In the genomic region with DNA sequence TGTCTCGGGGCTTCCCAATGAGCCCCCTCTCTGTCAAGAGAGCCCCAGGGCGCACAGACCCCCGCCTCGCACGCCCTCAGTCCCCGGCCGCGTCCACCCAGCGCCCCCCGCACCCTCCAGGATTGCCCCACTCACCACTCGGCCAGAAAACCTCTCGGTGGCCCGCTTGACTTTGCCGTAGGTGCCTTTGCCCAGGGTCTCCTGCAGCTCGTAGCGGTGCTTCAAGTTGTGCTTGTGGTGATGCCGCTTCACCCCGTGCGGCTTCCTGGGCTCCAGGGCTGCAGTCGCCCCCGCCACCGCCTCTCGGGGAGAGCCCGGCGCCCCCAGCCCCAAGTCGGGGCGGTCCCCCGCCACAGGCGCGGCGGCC, we compare ENCODE assay signal across 8 cellular contexts. TPM values are rescaled to one million over a fixed set of nuclear protein-coding genes. Genes with fewer than 3 reads are reported as not detected.
DNase-seq lines count a peak whose midpoint lies in the region.

No MANE protein-coding gene starts in this region.

- intact Hi-C loops in activated naive CD4-positive, alpha-beta T cell treated with anti-CD3 and anti-CD28 coated beads for 36 hours (cut with micrococcal nuclease) = loop anchor here (5.0 to 10.0 kb wide), 2 partner anchors 144 to 1933 kb away; no protein-coding TSS in a partner anchor

- WGBS in thymus = 3% methylated on average over 31 of the region's 31 CpGs

- peaks cover 3% of the 10 kb centered on the region for H3K4me1 Mint-ChIP-seq in activated naive CD4-positive, alpha-beta T cell treated with anti-CD3 and anti-CD28 coated beads for 36 hours (ENCODE audit: low read depth)
- peaks cover 3% of the 10 kb centered on the region for H3K4me1 Mint-ChIP-seq in activated CD4-positive, alpha-beta T cell treated with anti-CD3 and anti-CD28 coated beads, Interleukin-2, amount 10 ng/mL, durations not matched to agents 7 days and 5 days

- H3K4me3 ChIP-seq in thymus (ENCODE audit: low read length) = peak overlapping the region; percentile 52

- CTCF ChIA-PET in activated naive CD4-positive, alpha-beta T cell treated with anti-CD3 and anti-CD28 coated beads for 36 hours (lab: Charles Lee) = interaction anchor here (0.8 to 7.2 kb wide), 3 partner anchors 16 to 717 kb away, joined by 3 to 41 read pairs (median 3); no protein-coding TSS in a partner anchor
- CTCF ChIA-PET in activated CD4-positive, alpha-beta T cell treated with anti-CD3 and anti-CD28 coated beads, Interleukin-2, amount 10 ng/mL, durations not matched to agents 7 days and 5 days (lab: Charles Lee) = no interaction called here

- POLR2A ChIA-PET in activated CD4-positive, alpha-beta T cell treated with anti-CD3 and anti-CD28 coated beads, Interleukin-2, amount 10 ng/mL, durations not matched to agents 7 days and 5 days (lab: Charles Lee) = no interaction called here

- no peaks in the 10 kb centered on the region for H3K4me1 ChIP-seq in thymus (ENCODE audit: control insufficient read depth, insufficient read depth, low read length)

- DNase-seq in activated naive CD4-positive, alpha-beta T cell treated with anti-CD3 and anti-CD28 coated beads for 36 hours = peak; percentile 10
- no peak for DNase-seq in activated naive CD4-positive, alpha-beta T cell treated with Interleukin-2 at 50 U/mL for 16 hours
- peak; percentile 38 for DNase-seq in kidney tubule cell (ENCODE audit: low spot score)
- no peak for DNase-seq in NCI-H187 treated with DMSO at 0.1 percent for 48 hours (lab: John Stamatoyannopoulos, UW)
- DNase-seq in activated CD4-positive, alpha-beta T cell treated with anti-CD3 and anti-CD28 coated beads, Interleukin-2, amount 10 ng/mL, durations not matched to agents 7 days and 5 days = no peak
- no peak for DNase-seq in A172 (ENCODE audit: low spot score)

- no peaks in the 10 kb centered on the region for H3K36me3 Mint-ChIP-seq in activated naive CD4-positive, alpha-beta T cell treated with anti-CD3 and anti-CD28 coated beads for 36 hours (ENCODE audit: low read depth)
- no peaks in the 10 kb centered on the region for H3K36me3 Mint-ChIP-seq in activated CD4-positive, alpha-beta T cell treated with anti-CD3 and anti-CD28 coated beads, Interleukin-2, amount 10 ng/mL, durations not matched to agents 7 days and 5 days (ENCODE audit: low read depth)

- no peaks in the 10 kb centered on the region for H3K36me3 ChIP-seq in thymus (ENCODE audit: control insufficient read depth, insufficient read depth)

- H3K27me3 Mint-ChIP-seq in activated naive CD4-positive, alpha-beta T cell treated with anti-CD3 and anti-CD28 coated beads for 36 hours (ENCODE audit: low read depth) = peaks cover 67% of the 10 kb centered on the region
- peaks cover 65% of the 10 kb centered on the region for H3K27me3 Mint-ChIP-seq in activated CD4-positive, alpha-beta T cell treated with anti-CD3 and anti-CD28 coated beads, Interleukin-2, amount 10 ng/mL, durations not matched to agents 7 days and 5 days

- peaks cover 1% of the 10 kb centered on the region for H3K9me3 ChIP-seq in thymus (ENCODE audit: control insufficient read depth)

- H3K27ac ChIP-seq in angular gyrus (ENCODE audit: low read depth, low read length) (peak overlapping the region; percentile 92), thymus (ENCODE audit: low read depth) (peak overlapping the region; percentile 52)

- H3K27ac Mint-ChIP-seq in activated naive CD4-positive, alpha-beta T cell treated with anti-CD3 and anti-CD28 coated beads for 36 hours = no peak overlapping the region
- no peak overlapping the region for H3K27ac Mint-ChIP-seq in activated CD4-positive, alpha-beta T cell treated with anti-CD3 and anti-CD28 coated beads, Interleukin-2, amount 10 ng/mL, durations not matched to agents 7 days and 5 days

- H3K4me3 Mint-ChIP-seq in activated naive CD4-positive, alpha-beta T cell treated with anti-CD3 and anti-CD28 coated beads for 36 hours = peak overlapping the region; percentile 51
- no peak overlapping the region for H3K4me3 Mint-ChIP-seq in activated CD4-positive, alpha-beta T cell treated with anti-CD3 and anti-CD28 coated beads, Interleukin-2, amount 10 ng/mL, durations not matched to agents 7 days and 5 days

- H3K27me3 ChIP-seq in thymus (ENCODE audit: control insufficient read depth, insufficient read depth) = peaks cover 55% of the 10 kb centered on the region

- no peaks in the 10 kb centered on the region for H3K9me3 Mint-ChIP-seq in activated naive CD4-positive, alpha-beta T cell treated with anti-CD3 and anti-CD28 coated beads for 36 hours
- H3K9me3 Mint-ChIP-seq in activated CD4-positive, alpha-beta T cell treated with anti-CD3 and anti-CD28 coated beads, Interleukin-2, amount 10 ng/mL, durations not matched to agents 7 days and 5 days = no peaks in the 10 kb centered on the region

RNA-seq across cellular contexts. Expression of gene NUAK1, which starts 0.5 kb away (rescaled TPM):
- total RNA-seq in activated naive CD4-positive, alpha-beta T cell treated with anti-CD3 and anti-CD28 coated beads for 36 hours = not detected
- polyA plus RNA-seq in thymus = 4.3 TPM
- not detected for total RNA-seq in activated CD4-positive, alpha-beta T cell treated with anti-CD3 and anti-CD28 coated beads, Interleukin-2, amount 10 ng/mL, durations not matched to agents 7 days and 5 days
- total RNA-seq in A172 (2014; rRNA removed; shearing (Covaris generic)) = 35.5 and 36.1 TPM in 2 replicates

Comparison
In these comparisons a context has a peak if more than half of its experiments do, and no peak if none do; other contexts are left out.
1. DNase-seq: peak in activated naive CD4-positive, alpha-beta T cell treated with anti-CD3 and anti-CD28 coated beads for 36 hours (single experiment) and kidney tubule cell (single experiment); none in activated naive CD4-positive, alpha-beta T cell treated with Interleukin-2 at 50 U/mL for 16 hours (single experiment), NCI-H187 treated with DMSO at 0.1 percent for 48 hours (single experiment), activated CD4-positive, alpha-beta T cell treated with anti-CD3 and anti-CD28 coated beads, Interleukin-2, amount 10 ng/mL, durations not matched to agents 7 days and 5 days (single experiment) and A172 (single experiment).
2. RNA of gene NUAK1, which starts 0.5 kb away (total RNA-seq): 35.5 to 36.1 TPM in A172; not detected in activated naive CD4-positive, alpha-beta T cell treated with anti-CD3 and anti-CD28 coated beads for 36 hours and not detected in activated CD4-positive, alpha-beta T cell treated with anti-CD3 and anti-CD28 coated beads, Interleukin-2, amount 10 ng/mL, durations not matched to agents 7 days and 5 days; every median in the first group is over 10 times any median in the second.